In the genomic region with DNA sequence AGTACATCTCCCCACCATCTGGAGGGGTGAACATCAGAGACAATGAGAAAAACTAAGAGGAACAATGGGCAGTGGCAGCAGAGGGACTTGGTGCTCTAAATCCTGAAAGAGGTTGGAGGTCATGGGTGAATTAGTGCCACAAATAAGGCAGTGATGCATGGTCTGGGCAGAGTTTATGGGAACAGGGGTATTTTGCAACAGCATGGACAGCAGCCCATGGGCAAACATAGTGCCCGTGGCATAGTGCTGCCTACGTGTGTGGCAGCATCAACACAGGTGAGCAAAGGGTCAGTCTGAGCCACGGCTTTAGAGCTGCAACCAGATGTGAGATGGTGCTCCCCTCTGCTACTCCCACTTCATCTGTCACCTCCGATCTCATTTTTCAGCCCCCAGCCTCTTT, we compare ENCODE assay signal across 20 cellular contexts.
A peak's percentile ranks its signal among the peaks of the same experiment; 100 is the strongest.
DNase-seq lines count a peak whose midpoint lies in the region; ATAC-seq, FAIRE-seq and TF ChIP-seq lines count a peak whose summit lies in the region.
"Had no signal": no experiment of that assay in that cellular context is flagged by ENCODE, and none has a peak within 500 bp of the region (broad histone marks: within the 10 kb centered on the region; RNA-seq: fewer than 3 reads in every experiment).

No MANE protein-coding gene starts in this region.

- no peak for FAIRE-seq in HepG2 (lab: Jason Lieb, UNC)
- FAIRE-seq: A204.1, D721Med, G401.6, GM12891, H54 had no signal

- no peaks in the 10 kb centered on the region for H4K20me1 ChIP-seq in HepG2 (ENCODE audit: insufficient read depth, low read length)

- H3K36me3 Mint-ChIP-seq in activated CD8-positive, alpha-beta memory T cell treated with anti-CD3 and anti-CD28 coated beads, Interleukin-2, amount 10 ng/mL, durations not matched to agents 7 days and 5 days, result no peaks in the 10 kb centered on the region
- H3K36me3 Mint-ChIP-seq: CD8-positive, alpha-beta T cell had no signal

- no peaks in the 10 kb centered on the region for H3K79me2 ChIP-seq in HepG2 (ENCODE audit: insufficient read depth, low read length)
- no peaks in the 10 kb centered on the region for H3K79me2 ChIP-seq in parathyroid adenoma

- peaks cover 2 to 15% (median 8%) of the 10 kb centered on the region in 4 donors for H3K4me1 ChIP-seq in liver (ENCODE audit: control insufficient read depth in 4 of 4, insufficient read depth in 4 of 4, low read length in 3 of 4)
- H3K4me1 ChIP-seq in HepG2 (ENCODE audit: insufficient read depth, low read length), result no peaks in the 10 kb centered on the region
- peaks cover 22% of the 10 kb centered on the region for H3K4me1 ChIP-seq in parathyroid adenoma
- no peaks in the 10 kb centered on the region for H3K4me1 ChIP-seq in upper lobe of right lung
- H3K4me1 ChIP-seq: BE2C had no signal

- 38% methylated on average over 4 of the region's 4 CpGs for WGBS in liver
- 22% methylated on average over 4 of the region's 4 CpGs for WGBS in HepG2 (ENCODE audit: low lambda C conversion rate)

- no peak for TF ChIP-seq POLR2A in HepG2 (IDR thresholded peaks at IDR 0.05; ENCODE audit: insufficient read depth in 1 of 2, low read depth in 2 of 2, low read length in 2 of 2)

- no peaks in the 10 kb centered on the region for H3K4me1 Mint-ChIP-seq in activated CD8-positive, alpha-beta memory T cell treated with anti-CD3 and anti-CD28 coated beads, Interleukin-2, amount 10 ng/mL, durations not matched to agents 7 days and 5 days

- H3K27ac ChIP-seq in liver (ENCODE audit: low read depth in 1 of 2, low read length in 2 of 2) (peak overlapping the region; percentile 70 to 80), HepG2 (ENCODE audit: extremely low read length, insufficient read depth, low read length) (no peak overlapping the region), parathyroid adenoma (no peak overlapping the region), upper lobe of right lung (no peak overlapping the region)
- H3K27ac ChIP-seq: C4-2B, GM23248 had no signal

- H3K9me3 ChIP-seq in liver (ENCODE audit: control insufficient read depth in 4 of 4, low read length in 3 of 4), result no peaks in the 10 kb centered on the region
- H3K9me3 ChIP-seq in HepG2 (ENCODE audit: low read length), result no peaks in the 10 kb centered on the region
- H3K9me3 ChIP-seq in parathyroid adenoma (ENCODE audit: control insufficient read depth, low read length), result no peaks in the 10 kb centered on the region
- no peaks in the 10 kb centered on the region for H3K9me3 ChIP-seq in upper lobe of right lung
- H3K9me3 ChIP-seq: BE2C had no signal

- H3K9me3 Mint-ChIP-seq in activated CD8-positive, alpha-beta memory T cell treated with anti-CD3 and anti-CD28 coated beads, Interleukin-2, amount 10 ng/mL, durations not matched to agents 7 days and 5 days (ENCODE audit: low read depth), result peaks cover 3% of the 10 kb centered on the region
- H3K9me3 Mint-ChIP-seq: CD8-positive, alpha-beta T cell had no signal

- in situ Hi-C loops in HepG2 (cut with HindIII; ENCODE audit: extremely low pct_ligation_motif_present, low pct_unique_long_range_greater_than_20kb), result no loop called here

- BruUV-seq in HepG2 (replicated peaks; lab: Mats Ljungman, UMichigan), result no TSS peak

- H3K27me3 Mint-ChIP-seq in activated CD8-positive, alpha-beta memory T cell treated with anti-CD3 and anti-CD28 coated beads, Interleukin-2, amount 10 ng/mL, durations not matched to agents 7 days and 5 days, result peaks cover 5% of the 10 kb centered on the region

- DNase-seq in HepG2 (ENCODE audit: low spot score) (no peak), left lobe of liver (ENCODE audit: low spot score) (peak; percentile 95), upper lobe of right lung (peak; percentile 56)
- DNase-seq in activated CD8-positive, alpha-beta memory T cell treated with anti-CD3 and anti-CD28 coated beads, Interleukin-2, amount 10 ng/mL, durations not matched to agents 7 days and 5 days, result no peak
- DNase-seq: BE2C; CD8-positive, alpha-beta T cell; COR-L47; DMS153; DMS79 treated with DMSO at 0.1 percent for 48 hours; EL; GM23248 had no signal

- H2AFZ ChIP-seq in HepG2 (ENCODE audit: low read length) (no peak overlapping the region), parathyroid adenoma (peak overlapping the region; percentile 45)

- H3K36me3 ChIP-seq in liver (ENCODE audit: control insufficient read depth in 4 of 4, insufficient read depth in 3 of 4, low read depth in 1 of 4, low read length in 3 of 4), result no peaks in the 10 kb centered on the region
- H3K36me3 ChIP-seq in HepG2 (replicated peaks in 1 of 2; ENCODE audit: control insufficient read depth in 1 of 2, insufficient read depth in 2 of 2, low read length in 2 of 2), result no peaks in the 10 kb centered on the region
- no peaks in the 10 kb centered on the region for H3K36me3 ChIP-seq in parathyroid adenoma (ENCODE audit: control insufficient read depth, insufficient read depth, low read length)
- no peaks in the 10 kb centered on the region for H3K36me3 ChIP-seq in upper lobe of right lung
- H3K36me3 ChIP-seq: BE2C had no signal

- POLR2A ChIA-PET in HepG2 (lab: Yijun Ruan, JAX), result no interaction called here

- H3K4me3 Mint-ChIP-seq in activated CD8-positive, alpha-beta memory T cell treated with anti-CD3 and anti-CD28 coated beads, Interleukin-2, amount 10 ng/mL, durations not matched to agents 7 days and 5 days, result no peak overlapping the region
- H3K4me3 Mint-ChIP-seq: CD8-positive, alpha-beta T cell had no signal

- TF ChIP-seq RAD21 in liver (IDR thresholded peaks at IDR 0.05) (peak; percentile 75 to 77), HepG2 (CRISPR knock-in tag; IDR thresholded peaks at IDR 0.05) (no peak)

- CTCF ChIA-PET in HepG2 (lab: Yijun Ruan, JAX; ENCODE audit: low intra/inter-chr PET ratio, low total read pairs), result no interaction called here
- CTCF ChIA-PET in activated CD8-positive, alpha-beta memory T cell treated with anti-CD3 and anti-CD28 coated beads, Interleukin-2, amount 10 ng/mL, durations not matched to agents 7 days and 5 days (lab: Charles Lee), result no interaction called here

- H3K27ac Mint-ChIP-seq in activated CD8-positive, alpha-beta memory T cell treated with anti-CD3 and anti-CD28 coated beads, Interleukin-2, amount 10 ng/mL, durations not matched to agents 7 days and 5 days, result no peak overlapping the region
- H3K27ac Mint-ChIP-seq: CD8-positive, alpha-beta T cell had no signal

- H3K27me3 ChIP-seq in liver (ENCODE audit: control insufficient read depth in 4 of 4, insufficient read depth in 4 of 4, low read length in 3 of 4) (no peaks in the 10 kb centered on the region), HepG2 (ENCODE audit: control insufficient read depth in 1 of 2, insufficient read depth in 2 of 2, low read length in 2 of 2) (no peaks in the 10 kb centered on the region; a peak in 1 of 5 replicates), parathyroid adenoma (ENCODE audit: control insufficient read depth, insufficient read depth, low read length) (no peaks in the 10 kb centered on the region), upper lobe of right lung (no peaks in the 10 kb centered on the region)
- H3K27me3 ChIP-seq: BE2C had no signal

- intact Hi-C loops in HepG2 (cut with micrococcal nuclease; ENCODE audit: unreplicated experiment), result no loop called here
- intact Hi-C loops in upper lobe of right lung (cut with DNase I), result no loop called here

- no peak for TF ChIP-seq CTCF in liver (IDR thresholded peaks at IDR 0.05; ENCODE audit: low read depth, low read length, missing input control)
- no peak for TF ChIP-seq CTCF in HepG2 (CRISPR knock-in tag; IDR thresholded peaks at IDR 0.05)
- no peak for TF ChIP-seq CTCF in parathyroid adenoma (IDR thresholded peaks at IDR 0.05)
- no peak for TF ChIP-seq CTCF in upper lobe of right lung (IDR thresholded peaks at IDR 0.05)

- ATAC-seq in HepG2 (no peak), left lobe of liver (peak; percentile 96), upper lobe of right lung (peak; percentile 80), HG03469 (IDR thresholded peaks at IDR 0.05; ENCODE audit: unreplicated experiment) (no peak)
- no peak for ATAC-seq in activated CD8-positive, alpha-beta memory T cell treated with anti-CD3 and anti-CD28 coated beads, Interleukin-2, amount 10 ng/mL, durations not matched to agents 7 days and 5 days
- ATAC-seq: CD8-positive, alpha-beta T cell had no signal

- H3K4me2 ChIP-seq in HepG2 (ENCODE audit: low read depth, low read length) (no peak overlapping the region), parathyroid adenoma (ENCODE audit: low read length) (no peak overlapping the region)

- no peak for TF ChIP-seq EP300 in HepG2 (IDR thresholded peaks at IDR 0.05; ENCODE audit: low read depth in 2 of 2, low read length in 2 of 2)
- TF ChIP-seq EP300 in HepG2 (CRISPR knock-in tag; IDR thresholded peaks at IDR 0.05; ENCODE audit: borderline replicate concordance), result no peak

- H3K9ac ChIP-seq in liver (ENCODE audit: low read depth in 1 of 2, low read length in 2 of 2) (peak overlapping the region in 1 of 2 donors; percentile 1), HepG2 (ENCODE audit: insufficient read depth, low read depth, low read length) (no peak overlapping the region), parathyroid adenoma (no peak overlapping the region)
- H3K9ac ChIP-seq: GM23248 had no signal

- H3K4me3 ChIP-seq in liver (ENCODE audit: low read depth in 1 of 3, low read length in 3 of 3), result no peak overlapping the region
- H3K4me3 ChIP-seq in HepG2 (replicated peaks in 1 of 3; ENCODE audit: insufficient read depth in 1 of 3, low read depth in 2 of 3, low read length in 3 of 3), result no peak overlapping the region
- no peak overlapping the region for H3K4me3 ChIP-seq in parathyroid adenoma (ENCODE audit: low read depth, low read length)
- H3K4me3 ChIP-seq in upper lobe of right lung, result no peak overlapping the region
- H3K4me3 ChIP-seq: GM23248 had no signal

TF ChIP-seq in liver, 16 proteins besides CTCF, POLR2A, EP300 and RAD21 (continues in another document):
- TF ChIP-seq EGR1 (IDR thresholded peaks at IDR 0.05; ENCODE audit: low read depth in 2 of 2), result peak in 1 of 2 donors; percentile 53
- peak; percentile 34 for TF ChIP-seq TAF1 (conservative IDR thresholded peaks at IDR 0.05)
- TF ChIP-seq HNF4A (conservative IDR thresholded peaks at IDR 0.05), result peak; percentile 88 to 94
- TF ChIP-seq, protein P1, sequence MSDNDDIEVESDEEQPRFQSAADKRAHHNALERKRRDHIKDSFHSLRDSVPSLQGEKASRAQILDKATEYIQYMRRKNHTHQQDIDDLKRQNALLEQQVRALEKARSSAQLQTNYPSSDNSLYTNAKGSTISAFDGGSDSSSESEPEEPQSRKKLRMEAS (IDR thresholded peaks at IDR 0.05), result peak; percentile 86

TF ChIP-seq in HepG2, 621 proteins besides CTCF, POLR2A, EP300 and RAD21:
- TF ChIP-seq MATR3 (CRISPR knock-in tag; IDR thresholded peaks at IDR 0.05) (no peak), MIER3 (CRISPR knock-in tag; IDR thresholded peaks at IDR 0.05; ENCODE audit: borderline replicate concordance) (no peak), FOSL2 (CRISPR knock-in tag; IDR thresholded peaks at IDR 0.05) (no peak), ZNF432 (CRISPR knock-in tag; IDR thresholded peaks at IDR 0.05; ENCODE audit: borderline replicate concordance) (no peak), TMF1 (CRISPR knock-in tag; IDR thresholded peaks at IDR 0.05; ENCODE audit: low read depth) (no peak)

Comparison
In these comparisons a context has a peak if more than half of its experiments do, and no peak if none do; other contexts are left out.
1. H3K27ac ChIP-seq: peak in liver (2 of 2); none in HepG2 (single experiment), parathyroid adenoma (single experiment) and upper lobe of right lung (single experiment).
2. ATAC-seq: peak in left lobe of liver (single experiment) and upper lobe of right lung (single experiment); none in HepG2 (single experiment), activated CD8-positive, alpha-beta memory T cell treated with anti-CD3 and anti-CD28 coated beads, Interleukin-2, amount 10 ng/mL, durations not matched to agents 7 days and 5 days (single experiment) and HG03469 (single experiment).
3. DNase-seq: peak in left lobe of liver (single experiment) and upper lobe of right lung (single experiment); none in HepG2 (single experiment) and activated CD8-positive, alpha-beta memory T cell treated with anti-CD3 and anti-CD28 coated beads, Interleukin-2, amount 10 ng/mL, durations not matched to agents 7 days and 5 days (single experiment).